23 cellular contexts compared by ENCODE assay signal in genomic region chr3:186603159-186603558, GRCh38. TPM values are rescaled to one million over a fixed set of nuclear protein-coding genes. Genes with fewer than 3 reads are reported as not detected.
"Had no signal": no experiment of that assay in that cellular context is flagged by ENCODE, and none has a peak within 500 bp of the region (broad histone marks: within the 10 kb centered on the region; RNA-seq: fewer than 3 reads in every experiment).

No MANE protein-coding gene starts in this region.

- H3K4me2 ChIP-seq: PC-9 had no signal

- H3K9me3 Mint-ChIP-seq: activated CD4-positive, alpha-beta T cell treated with anti-CD3 and anti-CD28 coated beads, Interleukin-2, amount 10 ng/mL, durations not matched to agents 24 days and 14 days; activated naive CD4-positive, alpha-beta T cell treated with anti-CD3 and anti-CD28 coated beads, Interleukin-2, amount 50 U/mL, for 72 hours; activated T-cell treated with anti-CD3 and anti-CD28 coated beads, Interleukin-2, amount 50 U/mL, for 4 hours; T-helper 1 cell treated with Interleukin-12 subunit alpha and Interleukin-12 subunit beta and Interleukin-4 antibody, amounts not matched to agents 30 μg/mL and 1 μg/mL, for 36 hours had no signal

- H3K4me3 ChIP-seq: K562, PC-9 had no signal

- H3K27ac Mint-ChIP-seq: activated CD4-positive, alpha-beta T cell treated with anti-CD3 and anti-CD28 coated beads, Interleukin-2, amount 10 ng/mL, durations not matched to agents 24 days and 14 days; activated CD8-positive, alpha-beta memory T cell treated with anti-CD3 and anti-CD28 coated beads, Interleukin-2, amount 10 ng/mL, durations not matched to agents 7 days and 5 days; activated naive CD4-positive, alpha-beta T cell treated with anti-CD3 and anti-CD28 coated beads, Interleukin-2, amount 50 U/mL, for 72 hours; T-helper 1 cell treated with Interleukin-12 subunit alpha and Interleukin-12 subunit beta and Interleukin-4 antibody, amounts not matched to agents 30 μg/mL and 1 μg/mL, for 36 hours had no signal

- DNase-seq: activated CD4-positive, alpha-beta T cell treated with anti-CD3 and anti-CD28 coated beads, Interleukin-2, amount 10 ng/mL, durations not matched to agents 24 days and 14 days; activated CD4-positive, alpha-beta T cell treated with anti-CD3 and anti-CD28 coated beads, Interleukin-2, amount 50 U/mL, for 48 hours; activated CD4-positive, CD25-positive, alpha-beta regulatory T cell treated with anti-CD3 and anti-CD28 coated beads, Interleukin-2, amount 50 U/mL, for 72 hours; activated CD8-positive, alpha-beta memory T cell treated with anti-CD3 and anti-CD28 coated beads, Interleukin-2, amount 10 ng/mL, durations not matched to agents 7 days and 5 days; activated effector memory CD4-positive, alpha-beta T cell treated with anti-CD3 and anti-CD28 coated beads, Interleukin-2, amount 50 U/mL, for 16 hours; activated naive CD4-positive, alpha-beta T cell treated with Interleukin-2 at 50 U/mL for 16 hours; activated T-cell treated with anti-CD3 and anti-CD28 coated beads, Interleukin-2, amount 50 U/mL, for 4 hours; Karpas-422; MM.1S; NCI-H1105 treated with DMSO at 0.1 percent for 48 hours; NCI-H1436 treated with DMSO at 0.1 percent for 48 hours; NCI-H187 treated with DMSO at 0.1 percent for 48 hours; NCI-H2081 treated with DMSO at 0.1 percent for 48 hours; NCI-H446; NCI-H524; PC-9; SHP77 treated with DMSO at 0.1 percent for 48 hours had no signal

- H3K4me1 Mint-ChIP-seq: activated CD4-positive, alpha-beta T cell treated with anti-CD3 and anti-CD28 coated beads, Interleukin-2, amount 10 ng/mL, durations not matched to agents 24 days and 14 days; activated CD8-positive, alpha-beta memory T cell treated with anti-CD3 and anti-CD28 coated beads, Interleukin-2, amount 10 ng/mL, durations not matched to agents 7 days and 5 days had no signal

- H3K27ac ChIP-seq: PC-9 had no signal

- H2AFZ ChIP-seq: PC-9 had no signal

- ATAC-seq: activated CD8-positive, alpha-beta memory T cell treated with anti-CD3 and anti-CD28 coated beads, Interleukin-2, amount 10 ng/mL, durations not matched to agents 7 days and 5 days; activated naive CD4-positive, alpha-beta T cell treated with anti-CD3 and anti-CD28 coated beads, Interleukin-2, amount 50 U/mL, for 72 hours; activated T-cell treated with anti-CD3 and anti-CD28 coated beads, Interleukin-2, amount 50 U/mL, for 4 hours; K562 had no signal

- H3K4me3 Mint-ChIP-seq: activated CD4-positive, alpha-beta T cell treated with anti-CD3 and anti-CD28 coated beads, Interleukin-2, amount 10 ng/mL, durations not matched to agents 24 days and 14 days; activated CD8-positive, alpha-beta memory T cell treated with anti-CD3 and anti-CD28 coated beads, Interleukin-2, amount 10 ng/mL, durations not matched to agents 7 days and 5 days; activated T-cell treated with anti-CD3 and anti-CD28 coated beads, Interleukin-2, amount 50 U/mL, for 4 hours; T-helper 1 cell treated with Interleukin-12 subunit alpha and Interleukin-12 subunit beta and Interleukin-4 antibody, amounts not matched to agents 30 μg/mL and 1 μg/mL, for 36 hours had no signal

- FAIRE-seq: K562 had no signal

- H3K36me3 Mint-ChIP-seq: activated CD8-positive, alpha-beta memory T cell treated with anti-CD3 and anti-CD28 coated beads, Interleukin-2, amount 10 ng/mL, durations not matched to agents 7 days and 5 days; activated naive CD4-positive, alpha-beta T cell treated with anti-CD3 and anti-CD28 coated beads, Interleukin-2, amount 50 U/mL, for 72 hours had no signal

RNA-seq across cellular contexts. Expression of gene AHSG, which starts 9.7 kb away (rescaled TPM):
- total RNA-seq: activated CD4-positive, alpha-beta T cell treated with anti-CD3 and anti-CD28 coated beads, Interleukin-2, amount 10 ng/mL, durations not matched to agents 24 days and 14 days; activated CD8-positive, alpha-beta memory T cell treated with anti-CD3 and anti-CD28 coated beads, Interleukin-2, amount 10 ng/mL, durations not matched to agents 7 days and 5 days; cardiac septum; PC-9; SK-MEL-5 had no signal
- polyA plus RNA-seq: K562 had no signal

RNA-seq across cellular contexts. Expression of gene FETUB, which starts 37.0 kb away (rescaled TPM):
- total RNA-seq: activated CD4-positive, alpha-beta T cell treated with anti-CD3 and anti-CD28 coated beads, Interleukin-2, amount 10 ng/mL, durations not matched to agents 24 days and 14 days; activated CD8-positive, alpha-beta memory T cell treated with anti-CD3 and anti-CD28 coated beads, Interleukin-2, amount 10 ng/mL, durations not matched to agents 7 days and 5 days; activated naive CD4-positive, alpha-beta T cell treated with anti-CD3 and anti-CD28 coated beads, Interleukin-2, amount 50 U/mL, for 72 hours; activated T-cell treated with anti-CD3 and anti-CD28 coated beads, Interleukin-2, amount 50 U/mL, for 4 hours; cardiac septum; K562; PC-9; SK-MEL-5 had no signal
- polyA plus RNA-seq: adipose tissue, K562 had no signal
